In the genomic region with DNA sequence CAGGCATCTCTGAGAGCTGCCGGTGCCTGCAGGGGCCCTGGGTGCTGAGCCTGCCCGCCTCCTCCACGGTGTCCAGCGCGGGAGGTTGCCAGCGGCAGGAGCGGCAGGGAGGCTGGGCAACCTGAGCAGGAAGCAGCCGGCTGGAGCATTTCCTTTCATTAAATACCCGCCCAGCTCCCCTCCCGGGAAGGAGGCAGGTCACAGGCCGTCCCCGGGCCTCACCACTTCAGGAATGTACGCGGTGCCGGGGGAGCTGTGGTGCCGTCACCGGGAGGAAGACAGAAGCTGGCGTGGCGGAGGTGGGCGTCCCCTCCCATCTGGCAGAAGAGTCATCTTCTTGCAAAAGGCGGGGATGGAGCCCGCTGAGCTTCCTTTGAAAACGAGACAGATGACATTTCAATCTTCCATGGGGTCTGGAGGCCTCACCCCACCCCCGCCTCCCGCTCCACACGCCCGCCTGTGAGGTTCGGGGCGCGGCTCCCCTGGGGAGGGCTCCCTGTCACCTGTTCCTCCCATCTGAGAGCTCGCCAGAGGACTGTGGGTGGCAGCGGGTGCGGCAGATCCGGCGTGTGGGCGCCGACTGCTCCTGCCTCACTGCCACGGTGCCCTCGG, we compare ENCODE assay signal across 8 cellular contexts. TPM values are rescaled to one million over a fixed set of nuclear protein-coding genes. Genes with fewer than 3 reads are reported as not detected.
DNase-seq lines count a peak whose midpoint lies in the region; ATAC-seq and TF ChIP-seq lines count a peak whose summit lies in the region.

No MANE protein-coding gene starts in this region.

- DNase-seq in AG20443 (ENCODE audit: low spot score) = peak; percentile 82
- peak in 1 of 3 donors; percentile 58 for DNase-seq in Peyer's patch
- peak in 3 of 4 experiments; percentile 16 to 63 (median 41) for DNase-seq in activated naive CD4-positive, alpha-beta T cell (lab: John Stamatoyannopoulos, UW)
- DNase-seq in hepatocyte (ENCODE audit: low spot score) = peak; percentile 79
- peak; percentile 81 for DNase-seq in stimulated activated CD4-positive, alpha-beta T cell treated with anti-CD3 and anti-CD28 coated beads, Interleukin-2, amount 100 ng/mL, for 4 hours (ENCODE audit: low read depth)
- no peak for DNase-seq in NCI-H446 (lab: John Stamatoyannopoulos, UW)
- DNase-seq in left lobe of liver (ENCODE audit: low spot score) = no peak

- ATAC-seq in left lobe of liver = no peak
- no peak for ATAC-seq in HG03139 (IDR thresholded peaks at IDR 0.05; ENCODE audit: unreplicated experiment)

- TF ChIP-seq CTCF in Peyer's patch (IDR thresholded peaks at IDR 0.05) (no peak), hepatocyte (IDR thresholded peaks at IDR 0.05; ENCODE audit: poor library complexity) (no peak)

- no peak for TF ChIP-seq POLR2A in Peyer's patch (IDR thresholded peaks at IDR 0.05)

- WGBS in hepatocyte (ENCODE audit: low lambda C conversion rate, missing lambda C conversion rate) = 48% methylated on average over 37 of the region's 39 CpGs

- no peaks in the 10 kb centered on the region for H3K9me2 ChIP-seq in hepatocyte (replicated peaks; ENCODE audit: insufficient read depth)

- H3K36me3 ChIP-seq in Peyer's patch (no peaks in the 10 kb centered on the region), hepatocyte (replicated peaks; ENCODE audit: insufficient read depth, low read depth) (no peaks in the 10 kb centered on the region)

- no peaks in the 10 kb centered on the region for H3K79me2 ChIP-seq in hepatocyte

- H3K4me3 ChIP-seq in Peyer's patch (peak overlapping the region in 3 of 4 donors; percentile 25 to 31 (median 29)), hepatocyte (no peak overlapping the region)

- no peaks in the 10 kb centered on the region for H4K20me1 ChIP-seq in hepatocyte (ENCODE audit: insufficient read depth, poor library complexity, severe bottlenecking)

- H3K9me3 ChIP-seq in Peyer's patch (peaks cover 0 to 5% (median 2%) of the 10 kb centered on the region in 4 donors), hepatocyte (ENCODE audit: low read depth) (no peaks in the 10 kb centered on the region)

- H3K27ac ChIP-seq in Peyer's patch (peak overlapping the region in 1 of 4 donors; percentile 14), hepatocyte (peak overlapping the region; percentile 57)

- H2AFZ ChIP-seq in hepatocyte = peak overlapping the region; percentile 62

- H3K4me1 ChIP-seq in Peyer's patch (peaks cover 0 to 9% (median 3%) of the 10 kb centered on the region in 4 donors), hepatocyte (ENCODE audit: insufficient read depth) (peaks cover 7% of the 10 kb centered on the region)

- peak overlapping the region; percentile 72 for H3K4me2 ChIP-seq in hepatocyte

- H3K27me3 ChIP-seq in Peyer's patch (no peaks in the 10 kb centered on the region), hepatocyte (no peaks in the 10 kb centered on the region)

RNA-seq across cellular contexts. Expression of a gene that starts 16.0 kb away (rescaled TPM):
- total RNA-seq in Peyer's patch (1 to 10 TPM in 2 of 4 donors, under 1 TPM in 1, not detected in 1; 0.27 to 3.3 (median 1.1) TPM), hepatocyte (2.7 and 3.8 TPM in 2 replicates), left lobe of liver (not detected)
- 3.8 and 4.7 TPM in 2 replicates for polyA plus RNA-seq in hepatocyte

RNA-seq across cellular contexts. Expression of a gene that starts 26.8 kb away (rescaled TPM):
- total RNA-seq in Peyer's patch (10 to 100 TPM; 16.3 to 85.4 (median 54.6) TPM), hepatocyte (25.8 and 27.2 TPM in 2 replicates), left lobe of liver (13.5 TPM)
- polyA plus RNA-seq in hepatocyte = 29.3 and 34.3 TPM in 2 replicates

Comparison
In these comparisons a context has a peak if more than half of its experiments do, and no peak if none do; other contexts are left out.
1. DNase-seq: peak in AG20443 (single experiment), activated naive CD4-positive, alpha-beta T cell (3 of 4), hepatocyte (single experiment) and stimulated activated CD4-positive, alpha-beta T cell treated with anti-CD3 and anti-CD28 coated beads, Interleukin-2, amount 100 ng/mL, for 4 hours (single experiment); none in NCI-H446 (0 of 2) and left lobe of liver (single experiment).